9 cellular contexts compared by ENCODE assay signal in genomic region chr21:21003701-21004100, GRCh38. TPM values are rescaled to one million over a fixed set of nuclear protein-coding genes. Genes with fewer than 3 reads are reported as not detected.
DNase-seq lines count a peak whose midpoint lies in the region; ATAC-seq and TF ChIP-seq lines count a peak whose summit lies in the region.
"Had no signal": no experiment of that assay in that cellular context is flagged by ENCODE, and none has a peak within 500 bp of the region (broad histone marks: within the 10 kb centered on the region; RNA-seq: fewer than 3 reads in every experiment).

No MANE protein-coding gene starts in this region.

- H3K27ac ChIP-seq in RWPE1 (no peak overlapping the region), ovary (no peak overlapping the region)
- H3K27ac ChIP-seq in CD8-positive, alpha-beta memory T cell (ENCODE audit: low read depth, low read length) = no peak overlapping the region

- H3K4me1 ChIP-seq in ovary (ENCODE audit: insufficient read depth) = no peaks in the 10 kb centered on the region
- H3K4me1 ChIP-seq in CD8-positive, alpha-beta memory T cell (ENCODE audit: insufficient read depth, low read length) = no peaks in the 10 kb centered on the region

- no peaks in the 10 kb centered on the region for H3K27me3 ChIP-seq in ovary
- H3K27me3 ChIP-seq in CD8-positive, alpha-beta memory T cell (ENCODE audit: insufficient read depth, low read length, poor library complexity, severe bottlenecking) = no peaks in the 10 kb centered on the region

- TF ChIP-seq CTCF in RWPE1 (conservative IDR thresholded peaks at IDR 0.05; ENCODE audit: low read depth) = peak; percentile 19; the same call in 1 of the 2 replicates
- TF ChIP-seq CTCF in glutamatergic neuron (IDR thresholded peaks at IDR 0.05; ENCODE audit: partially characterized antibody, unreplicated experiment) = peak; percentile 64
- TF ChIP-seq CTCF in ovary (IDR thresholded peaks at IDR 0.05) = no peak

- H3K36me3 ChIP-seq in ovary = no peaks in the 10 kb centered on the region
- H3K36me3 ChIP-seq in CD8-positive, alpha-beta memory T cell (ENCODE audit: insufficient read depth, low read length) = no peaks in the 10 kb centered on the region

- TF ChIP-seq RAD21 in Ishikawa (IDR thresholded peaks at IDR 0.05; ENCODE audit: low read depth) = peak; percentile 12; the same call in 1 of the 2 replicates

- no peaks in the 10 kb centered on the region for H3K9me3 ChIP-seq in ovary
- H3K9me3 ChIP-seq in CD8-positive, alpha-beta memory T cell (ENCODE audit: low read length) = no peaks in the 10 kb centered on the region

- POLR2A ChIA-PET in RWPE1 (lab: Yijun Ruan, JAX; ENCODE audit: low non-redundant PET) = no interaction called here
- POLR2A ChIA-PET in CD8-positive, alpha-beta memory T cell (lab: Charles Lee) = no interaction called here

- peaks cover 4% of the 10 kb centered on the region for H3K27me3 Mint-ChIP-seq in glutamatergic neuron (ENCODE audit: unreplicated experiment)
- peaks cover 5 to 21% of the 10 kb centered on the region in 2 donors for H3K27me3 Mint-ChIP-seq in CD8-positive, alpha-beta memory T cell

- no peak for ATAC-seq in HG03354 (IDR thresholded peaks at IDR 0.05; ENCODE audit: poor library complexity, severe bottlenecking, unreplicated experiment)
- no peak for ATAC-seq in GM21717 (IDR thresholded peaks at IDR 0.05; ENCODE audit: unreplicated experiment)

- H3K9me3 Mint-ChIP-seq in glutamatergic neuron (ENCODE audit: unreplicated experiment) = peaks cover 2% of the 10 kb centered on the region
- no peaks in the 10 kb centered on the region for H3K9me3 Mint-ChIP-seq in CD8-positive, alpha-beta memory T cell

- H3K4me1 Mint-ChIP-seq in glutamatergic neuron (ENCODE audit: low read depth, unreplicated experiment) = no peaks in the 10 kb centered on the region
- H3K4me1 Mint-ChIP-seq in CD8-positive, alpha-beta memory T cell = peaks cover 0 to 9% (median 5%) of the 10 kb centered on the region in 3 donors

- TF ChIP-seq POLR2A in ovary (IDR thresholded peaks at IDR 0.05) = no peak

- H3K27ac Mint-ChIP-seq in glutamatergic neuron (ENCODE audit: unreplicated experiment) = no peak overlapping the region
- no peak overlapping the region for H3K27ac Mint-ChIP-seq in CD8-positive, alpha-beta memory T cell
- H3K27ac Mint-ChIP-seq: activated naive CD8-positive, alpha-beta T cell had no signal

- CTCF ChIA-PET in RWPE1 (lab: Yijun Ruan, JAX) = no interaction called here
- CTCF ChIA-PET in CD8-positive, alpha-beta memory T cell (lab: Charles Lee) = no interaction called here

- WGBS in ovary, 3 donors = 67 to 71% (median 68%) methylated on average over 4 of the region's 4 CpGs

- intact Hi-C loops in ovary (cut with DNase I) = no loop called here

- peak; percentile 51 for DNase-seq in COR-L47 (lab: John Stamatoyannopoulos, UW)
- DNase-seq in RWPE1 (ENCODE audit: low spot score) = no peak
- DNase-seq in glutamatergic neuron = no peak
- DNase-seq in ovary = no peak
- DNase-seq in CD8-positive, alpha-beta memory T cell = no peak

- H3K4me3 Mint-ChIP-seq in glutamatergic neuron (ENCODE audit: unreplicated experiment) = no peak overlapping the region
- H3K4me3 Mint-ChIP-seq in CD8-positive, alpha-beta memory T cell = no peak overlapping the region
- H3K4me3 Mint-ChIP-seq: activated naive CD8-positive, alpha-beta T cell had no signal

- TF ChIP-seq EP300 in Ishikawa (IDR thresholded peaks at IDR 0.05; ENCODE audit: borderline replicate concordance) (no peak), ovary (IDR thresholded peaks at IDR 0.05) (no peak)

- no peak overlapping the region for H3K4me3 ChIP-seq in ovary
- no peak overlapping the region for H3K4me3 ChIP-seq in CD8-positive, alpha-beta memory T cell (ENCODE audit: low read length)

- no peaks in the 10 kb centered on the region for H3K36me3 Mint-ChIP-seq in glutamatergic neuron (ENCODE audit: unreplicated experiment)
- H3K36me3 Mint-ChIP-seq in CD8-positive, alpha-beta memory T cell = no peaks in the 10 kb centered on the region
- H3K36me3 Mint-ChIP-seq: activated naive CD8-positive, alpha-beta T cell had no signal

TF ChIP-seq in Ishikawa, 13 proteins besides CTCF, POLR2A, EP300 and RAD21:
- TF ChIP-seq FOXM1 (IDR thresholded peaks at IDR 0.05; ENCODE audit: borderline replicate concordance, low read depth) (no peak), TCF12 (IDR thresholded peaks at IDR 0.05; ENCODE audit: low read depth) (no peak), TEAD4 (IDR thresholded peaks at IDR 0.05) (no peak), MAX (IDR thresholded peaks at IDR 0.05) (no peak), TAF1 (IDR thresholded peaks at IDR 0.05; ENCODE audit: low read depth) (no peak), CEBPB (IDR thresholded peaks at IDR 0.05) (no peak), USF1 (IDR thresholded peaks at IDR 0.05) (no peak), NFIC (IDR thresholded peaks at IDR 0.05) (no peak), ZBTB7A (IDR thresholded peaks at IDR 0.05; ENCODE audit: low read depth) (no peak), YY1 (IDR thresholded peaks at IDR 0.05; ENCODE audit: low read depth) (no peak), REST (IDR thresholded peaks at IDR 0.05; ENCODE audit: low read depth) (no peak), CREB1 (IDR thresholded peaks at IDR 0.05; ENCODE audit: low read depth) (no peak)

RNA-seq across cellular contexts. Expression of gene NCAM2, which starts 5.5 kb away (rescaled TPM):
- 4.3 TPM for total RNA-seq in glutamatergic neuron (ENCODE audit: unreplicated experiment)
- total RNA-seq in ovary = 1 to 10 TPM in 4 of 7 donors, under 1 TPM in 3; 0.42 to 2.4 (median 1.2) TPM
- 1 to 10 TPM in 1 of 2 donors, under 1 TPM in 1; 0.35 to 6.8 TPM for polyA plus RNA-seq in ovary
- total RNA-seq in CD8-positive, alpha-beta memory T cell = not detected
- polyA plus RNA-seq in CD8-positive, alpha-beta memory T cell = not detected

Comparison
In these comparisons a context has a peak if more than half of its experiments do, and no peak if none do; other contexts are left out.
1. CTCF ChIP-seq: peak in RWPE1 (single experiment) and glutamatergic neuron (single experiment); none in ovary (0 of 3).